ENCODE assay signal across 9 cellular contexts in genomic region chr9:134055981-134056461, GRCh38. TPM values are rescaled to one million over a fixed set of nuclear protein-coding genes. Genes with fewer than 3 reads are reported as not detected.
DNase-seq lines count a peak whose midpoint lies in the region; ATAC-seq and TF ChIP-seq lines count a peak whose summit lies in the region.
"Had no signal": no experiment of that assay in that cellular context is flagged by ENCODE, and none has a peak within 500 bp of the region (broad histone marks: within the 10 kb centered on the region; RNA-seq: fewer than 3 reads in every experiment).

No MANE protein-coding gene starts in this region.

- DNase-seq in RPMI8226, result peak; percentile 93
- DNase-seq in fibroblast of villous mesenchyme (ENCODE audit: low read depth), result peak; percentile 47
- peak; percentile 66 for DNase-seq in pons (ENCODE audit: low spot score)
- DNase-seq in NCI-H187 (lab: John Stamatoyannopoulos, UW), result no peak
- DNase-seq in D341Med (ENCODE audit: low spot score), result no peak
- DNase-seq: NCI-H1105 treated with DMSO at 0.1 percent for 48 hours had no signal

- 0 out of 2 replicates have a peak overlapping the region, but pooled peaks have one; percentile 1 for H3K27ac ChIP-seq in C4-2B

- H3K4me3 ChIP-seq in fibroblast of villous mesenchyme (ENCODE audit: low read depth, low read length), result no peak overlapping the region

- ATAC-seq in GM19324 (IDR thresholded peaks at IDR 0.05; ENCODE audit: low FRiP score, unreplicated experiment) (no peak), GM19328 (IDR thresholded peaks at IDR 0.05; ENCODE audit: unreplicated experiment) (no peak)

- no peak for TF ChIP-seq CTCF in C4-2B (conservative IDR thresholded peaks at IDR 0.05)
- TF ChIP-seq CTCF in fibroblast of villous mesenchyme (IDR thresholded peaks at IDR 0.05; ENCODE audit: insufficient read depth, low read depth, low read length), result no peak

RNA-seq across cellular contexts. Expression of gene BRD3, which starts 11.8 kb away (rescaled TPM):
- total RNA-seq in fibroblast of villous mesenchyme, result 3.5 and 5.2 TPM in 2 replicates

RNA-seq across cellular contexts. Expression of gene BRD3OS, which starts 30.7 kb away (rescaled TPM):
- total RNA-seq in fibroblast of villous mesenchyme, result 18.4 and 22.9 TPM in 2 replicates

Comparison
In these comparisons a context has a peak if more than half of its experiments do, and no peak if none do; other contexts are left out.
1. DNase-seq: peak in RPMI8226 (single experiment), fibroblast of villous mesenchyme (single experiment) and pons (single experiment); none in NCI-H187 (0 of 2) and D341Med (single experiment).